Comparison of ENCODE assay signal across 1 cellular context in genomic region chr3:183782576-183782975, GRCh38.
TF ChIP-seq lines count a peak whose summit lies in the region.

No MANE protein-coding gene starts in this region.

TF ChIP-seq in endothelial cell of umbilical vein, 7 proteins besides CTCF, POLR2A, EP300 and RAD21 (continued from another document):
- no peak for TF ChIP-seq FOS (IDR thresholded peaks at IDR 0.05; ENCODE audit: borderline replicate concordance, insufficient read depth, low read length)
- no peak for TF ChIP-seq JUN (IDR thresholded peaks at IDR 0.05; ENCODE audit: borderline replicate concordance, insufficient read depth, insufficient read length, low read depth)
- no peak for TF ChIP-seq GATA2 (IDR thresholded peaks at IDR 0.05; ENCODE audit: insufficient read depth, insufficient read length, low read depth, low read length)
- no peak for TF ChIP-seq MYC (IDR thresholded peaks at IDR 0.05; ENCODE audit: low read depth, low read length)
- no peak for TF ChIP-seq MAX (IDR thresholded peaks at IDR 0.05; ENCODE audit: insufficient read depth, insufficient read length)
